Comparison of ENCODE assay signal across 15 cellular contexts in genomic region chr11:114291381-114291780, GRCh38. TPM values are rescaled to one million over a fixed set of nuclear protein-coding genes. Genes with fewer than 3 reads are reported as not detected.
A peak's percentile ranks its signal among the peaks of the same experiment; 100 is the strongest.
DNase-seq lines count a peak whose midpoint lies in the region; TF ChIP-seq lines count a peak whose summit lies in the region.
"Had no signal": no experiment of that assay in that cellular context is flagged by ENCODE, and none has a peak within 500 bp of the region (broad histone marks: within the 10 kb centered on the region; RNA-seq: fewer than 3 reads in every experiment).

No MANE protein-coding gene starts in this region.

- H3K4me2 ChIP-seq in SK-N-SH (peak overlapping the region; percentile 74), fibroblast of lung (ENCODE audit: extremely low read depth, insufficient read depth, low read length) (peak overlapping the region; percentile 75)

- H3K4me1 ChIP-seq in SK-N-SH (ENCODE audit: control insufficient read depth in 1 of 2, insufficient read depth in 2 of 2, low read depth in 1 of 2, low read length in 1 of 2) (peaks cover 2 to 10% of the 10 kb centered on the region in 2 experiments; a peak in 3 of 4 replicates), fibroblast of lung (ENCODE audit: control insufficient read depth, extremely low read depth, insufficient read depth, low read length) (peaks cover 10% of the 10 kb centered on the region), skeletal muscle tissue (ENCODE audit: control insufficient read depth in 3 of 3, insufficient read depth in 3 of 3, low read length in 3 of 3) (peaks cover 17 to 33% (median 30%) of the 10 kb centered on the region in 3 donors)
- H3K4me1 ChIP-seq: parathyroid adenoma had no signal

- no peaks in the 10 kb centered on the region for H3K79me2 ChIP-seq in SK-N-SH (ENCODE audit: insufficient read depth)
- no peaks in the 10 kb centered on the region for H3K79me2 ChIP-seq in fibroblast of lung (ENCODE audit: control insufficient read depth, insufficient read depth, low read length)
- H3K79me2 ChIP-seq: parathyroid adenoma had no signal

- TF ChIP-seq CTCF in SK-N-SH (IDR thresholded peaks at IDR 0.05) (no peak), fibroblast of lung (conservative IDR thresholded peaks at IDR 0.05 in 1 of 2, IDR thresholded peaks at IDR 0.05 in 1 of 2; ENCODE audit: low read depth in 1 of 2, low read length in 2 of 2) (no peak)

- POLR2A ChIA-PET in SK-N-SH (lab: Yijun Ruan, JAX) = no interaction called here

- no peaks in the 10 kb centered on the region for H3K9me2 ChIP-seq in SK-N-SH

- 68% methylated on average over 5 of the region's 5 CpGs for WGBS in SK-N-SH (ENCODE audit: low lambda C conversion rate)

- no peaks in the 10 kb centered on the region for H3K27me3 ChIP-seq in SK-N-SH (ENCODE audit: insufficient read depth)
- no peaks in the 10 kb centered on the region for H3K27me3 ChIP-seq in fibroblast of lung (ENCODE audit: control insufficient read depth, insufficient read depth, low read length)
- no peaks in the 10 kb centered on the region for H3K27me3 ChIP-seq in skeletal muscle tissue (ENCODE audit: control insufficient read depth in 3 of 3, insufficient read depth in 3 of 3, low read length in 3 of 3)
- H3K27me3 ChIP-seq: cardiac muscle cell had no signal

- peaks cover 36% of the 10 kb centered on the region for H3F3A ChIP-seq in SK-N-SH (replicated peaks; ENCODE audit: insufficient read depth)

- DNase-seq in ELR (ENCODE audit: low read depth) (peak; percentile 57), SK-N-SH (no peak), fibroblast of lung (ENCODE audit: low read depth in 2 of 2) (peak in 1 of 2 donors; percentile 95), NCI-H82 treated with DMSO at 0.1 percent for 48 hours (lab: John Stamatoyannopoulos, UW; ENCODE audit: unreplicated experiment) (no peak), RPMI8226 (no peak)
- no peak for DNase-seq in activated CD4-positive, CD25-positive, alpha-beta regulatory T cell treated with anti-CD3 and anti-CD28 coated beads, Interleukin-2, amount 50 U/mL, for 72 hours
- no peak for DNase-seq in stimulated activated CD4-positive, alpha-beta T cell treated with anti-CD3 and anti-CD28 coated beads, Interleukin-4, amount 100 ng/mL, for 24 hours
- DNase-seq: activated CD8-positive, alpha-beta memory T cell treated with anti-CD3 and anti-CD28 coated beads, Interleukin-2, amount 50 U/mL, for 48 hours; DMS 273 treated with DMSO at 0.1 percent for 48 hours; foreskin keratinocyte; NCI-H1694 treated with DMSO at 0.1 percent for 48 hours; T-helper 9 cell had no signal

- no peak for TF ChIP-seq RAD21 in SK-N-SH (IDR thresholded peaks at IDR 0.05; ENCODE audit: low read length)

- H3K27ac ChIP-seq in SK-N-SH (ENCODE audit: low read depth in 2 of 2, low read length in 1 of 2) = peak overlapping the region; percentile 82 to 100; a peak in 3 of 4 replicates
- H3K27ac ChIP-seq in fibroblast of lung (ENCODE audit: insufficient read depth, low read length) = peak overlapping the region; percentile 53
- H3K27ac ChIP-seq in skeletal muscle tissue (ENCODE audit: low read depth, low read length) = peak overlapping the region; percentile 95
- H3K27ac ChIP-seq: cardiac muscle cell, foreskin keratinocyte had no signal

- no peak for TF ChIP-seq EP300 in SK-N-SH (IDR thresholded peaks at IDR 0.05; ENCODE audit: borderline replicate concordance in 1 of 2, low read depth in 1 of 2, low read length in 1 of 2)

- H4K20me1 ChIP-seq in SK-N-SH (ENCODE audit: insufficient read depth) (no peaks in the 10 kb centered on the region), fibroblast of lung (ENCODE audit: control insufficient read depth, extremely low read depth, insufficient read depth, low read length) (no peaks in the 10 kb centered on the region)

- H3K9me3 ChIP-seq in SK-N-SH (no peaks in the 10 kb centered on the region), fibroblast of lung (ENCODE audit: control insufficient read depth, insufficient read depth, low read depth, low read length) (no peaks in the 10 kb centered on the region), skeletal muscle tissue (ENCODE audit: control insufficient read depth in 3 of 3, low read length in 3 of 3) (no peaks in the 10 kb centered on the region)

- H3K36me3 ChIP-seq in SK-N-SH (replicated peaks in 1 of 2; ENCODE audit: control insufficient read depth in 1 of 2, insufficient read depth in 2 of 2, low read length in 1 of 2) = no peaks in the 10 kb centered on the region
- no peaks in the 10 kb centered on the region for H3K36me3 ChIP-seq in fibroblast of lung (ENCODE audit: control insufficient read depth, insufficient read depth, low read length)
- no peaks in the 10 kb centered on the region for H3K36me3 ChIP-seq in skeletal muscle tissue (ENCODE audit: control insufficient read depth in 3 of 3, insufficient read depth in 3 of 3, low read length in 3 of 3)
- H3K36me3 ChIP-seq: cardiac muscle cell had no signal

- H2AFZ ChIP-seq in SK-N-SH (ENCODE audit: low read depth) (peak overlapping the region; percentile 74; the same call in 1 of the 2 replicates), fibroblast of lung (ENCODE audit: low read length) (no peak overlapping the region)
- H2AFZ ChIP-seq: parathyroid adenoma had no signal

- H3K9ac ChIP-seq in SK-N-SH = peak overlapping the region; percentile 78
- H3K9ac ChIP-seq in fibroblast of lung (ENCODE audit: insufficient read depth, low read length) = peak overlapping the region; percentile 11
- peak overlapping the region; percentile 36 to 68 (median 66) for H3K9ac ChIP-seq in skeletal muscle tissue (ENCODE audit: low read depth in 1 of 3, low read length in 3 of 3)
- H3K9ac ChIP-seq: parathyroid adenoma had no signal

- CTCF ChIA-PET in SK-N-SH (lab: Yijun Ruan, JAX) = interaction anchor here (1.1 to 2.2 kb wide), 4 partner anchors 11 to 49 kb away, joined by 5 to 8 read pairs (median 6); no protein-coding TSS in a partner anchor

- H3K4me3 ChIP-seq in SK-N-SH (ENCODE audit: low read depth in 2 of 2, low read length in 1 of 2) (0 out of 4 replicates have a peak overlapping the region, but pooled peaks of 1 of the 2 experiments have one; percentile 6), fibroblast of lung (replicated peaks in 1 of 4; ENCODE audit: control extremely low read depth in 1 of 4, insufficient read depth in 1 of 4, low read depth in 3 of 4, low read length in 4 of 4) (peak overlapping the region in 3 of 4 experiments; percentile 19 to 46 (median 41)), skeletal muscle tissue (ENCODE audit: low read length in 3 of 3) (peak overlapping the region; percentile 40 to 51 (median 49))
- H3K4me3 ChIP-seq: cardiac muscle cell had no signal

TF ChIP-seq in SK-N-SH, 30 proteins besides CTCF, POLR2A, EP300 and RAD21:
- no peak for TF ChIP-seq EZH2phosphoT487 (IDR thresholded peaks at IDR 0.05; ENCODE audit: borderline replicate concordance, low read depth)
- 0 out of 2 replicates have a peak, but pooled peaks have one; percentile 19 for TF ChIP-seq TCF12 (IDR thresholded peaks at IDR 0.05)

RNA-seq across cellular contexts. Expression of gene NNMT, which starts 4.8 kb away (rescaled TPM):
- polyA plus RNA-seq in SK-N-SH (2012; rRNA removed) (84.6 and 106 TPM in 2 replicates), fibroblast of lung (156 and 194 TPM in 2 replicates)
- 90.6 and 92.0 TPM in 2 replicates for polyA plus RNA-seq in SK-N-SH (2012; cell fraction: cytosol; rRNA removed)
- polyA plus RNA-seq in SK-N-SH (2012; cell fraction: nucleus; rRNA removed) = 109 and 183 TPM in 2 replicates
- total RNA-seq in fibroblast of lung (639 and 883 TPM in 2 replicates), skeletal muscle tissue (87.2 TPM)
- 294 and 362 TPM in 2 replicates for polyA plus RNA-seq in fibroblast of lung (2012)
- polyA minus RNA-seq in fibroblast of lung (ENCODE audit: low replicate concordance) = 75.9 and 108 TPM in 2 replicates
- total RNA-seq: cardiac muscle cell, foreskin keratinocyte had no signal
- polyA plus RNA-seq: foreskin keratinocyte had no signal

Comparison
In these comparisons a context has a peak if more than half of its experiments do, and no peak if none do; other contexts are left out.
1. H3K9ac ChIP-seq: peak in every context shown above with its lines; median percentile 78 in SK-N-SH; 66 in skeletal muscle tissue; 11 in fibroblast of lung.